Comparison of ENCODE assay signal across 1 cellular context in the genomic region with DNA sequence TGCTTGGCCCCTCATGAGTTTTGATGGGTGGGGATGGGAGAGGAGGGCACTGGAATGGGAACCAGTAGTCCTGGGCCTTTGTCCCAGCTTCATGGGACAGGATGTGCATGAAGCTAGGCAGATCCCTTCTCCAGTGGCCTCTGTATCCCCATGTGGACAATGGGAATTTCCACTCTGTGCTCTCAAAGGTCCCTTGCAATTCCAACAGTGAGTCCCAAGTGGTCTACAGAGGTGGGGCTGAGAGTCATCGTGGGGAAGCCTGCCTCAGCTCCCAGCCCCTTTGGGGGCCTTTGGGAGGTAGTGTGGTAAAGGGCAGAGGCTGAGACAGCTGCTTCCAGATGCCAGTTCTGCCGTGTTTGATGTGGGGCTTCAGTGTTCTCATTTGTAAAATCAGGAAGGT.
TF ChIP-seq lines count a peak whose summit lies in the region.

No MANE protein-coding gene starts in this region.

TF ChIP-seq in liver, 16 proteins besides CTCF, POLR2A, EP300 and RAD21 (continued from another document):
- TF ChIP-seq, protein P1, sequence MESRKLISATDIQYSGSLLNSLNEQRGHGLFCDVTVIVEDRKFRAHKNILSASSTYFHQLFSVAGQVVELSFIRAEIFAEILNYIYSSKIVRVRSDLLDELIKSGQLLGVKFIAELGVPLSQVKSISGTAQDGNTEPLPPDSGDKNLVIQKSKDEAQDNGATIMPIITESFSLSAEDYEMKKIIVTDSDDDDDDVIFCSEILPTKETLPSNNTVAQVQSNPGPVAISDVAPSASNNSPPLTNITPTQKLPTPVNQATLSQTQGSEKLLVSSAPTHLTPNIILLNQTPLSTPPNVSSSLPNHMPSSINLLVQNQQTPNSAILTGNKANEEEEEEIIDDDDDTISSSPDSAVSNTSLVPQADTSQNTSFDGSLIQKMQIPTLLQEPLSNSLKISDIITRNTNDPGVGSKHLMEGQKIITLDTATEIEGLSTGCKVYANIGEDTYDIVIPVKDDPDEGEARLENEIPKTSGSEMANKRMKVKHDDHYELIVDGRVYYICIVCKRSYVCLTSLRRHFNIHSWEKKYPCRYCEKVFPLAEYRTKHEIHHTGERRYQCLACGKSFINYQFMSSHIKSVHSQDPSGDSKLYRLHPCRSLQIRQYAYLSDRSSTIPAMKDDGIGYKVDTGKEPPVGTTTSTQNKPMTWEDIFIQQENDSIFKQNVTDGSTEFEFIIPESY (IDR thresholded peaks at IDR 0.05), result no peak
- TF ChIP-seq JUND (IDR thresholded peaks at IDR 0.05), result no peak
